28 cellular contexts compared by ENCODE assay signal in the genomic region with DNA sequence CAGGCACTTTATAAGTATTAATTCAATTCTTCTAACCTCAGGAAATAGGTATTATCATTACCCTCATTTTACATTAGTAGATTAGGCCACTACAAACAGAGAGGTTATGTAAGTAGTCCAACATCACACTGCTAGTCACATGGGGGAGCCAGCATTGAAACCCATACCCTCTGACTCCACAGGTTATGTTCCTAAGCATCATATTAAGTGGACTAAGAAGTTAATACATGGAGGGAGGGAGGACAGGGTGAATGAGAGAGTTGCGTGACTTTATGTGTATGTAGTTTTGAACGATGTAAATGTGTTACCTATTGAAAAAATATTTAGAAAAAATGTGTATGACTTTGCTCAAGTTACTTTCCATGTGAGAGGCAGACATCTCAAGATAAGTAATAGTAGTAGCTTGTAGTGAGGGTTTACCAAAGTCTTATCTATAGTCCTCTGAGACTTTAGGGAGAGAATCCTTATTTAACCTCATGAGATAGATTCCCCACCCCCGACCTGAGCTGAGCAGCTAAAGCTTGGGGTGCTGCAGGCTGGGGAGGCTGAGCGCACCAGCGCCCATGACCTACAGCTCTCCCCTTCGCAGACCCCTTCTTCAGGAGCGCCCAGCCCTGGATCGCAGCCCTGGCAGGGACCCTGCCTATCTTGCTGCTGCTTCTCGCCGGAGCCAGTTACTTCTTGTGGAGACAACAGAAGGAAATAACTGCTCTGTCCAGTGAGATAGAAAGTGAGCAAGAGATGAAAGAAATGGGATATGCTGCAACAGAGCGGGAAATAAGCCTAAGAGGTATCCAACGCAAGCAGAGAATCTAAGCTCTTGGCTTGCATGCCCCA. TPM values are rescaled to one million over a fixed set of nuclear protein-coding genes. Genes with fewer than 3 reads are reported as not detected.
A peak's percentile ranks its signal among the peaks of the same experiment; 100 is the strongest.
DNase-seq lines count a peak whose midpoint lies in the region; ATAC-seq, FAIRE-seq and TF ChIP-seq lines count a peak whose summit lies in the region.
"Had no signal": no experiment of that assay in that cellular context is flagged by ENCODE, and none has a peak within 500 bp of the region (broad histone marks: within the 10 kb centered on the region; RNA-seq: fewer than 3 reads in every experiment).

No MANE protein-coding gene starts in this region.

- H3K36me3 ChIP-seq in CD4-positive, CD25-positive, alpha-beta regulatory T cell (ENCODE audit: control insufficient read depth, insufficient read depth, low read length): peaks cover 69% of the 10 kb centered on the region
- H3K36me3 ChIP-seq in GM23338 (ENCODE audit: insufficient read depth): no peaks in the 10 kb centered on the region
- H3K36me3 ChIP-seq: HAP-1 had no signal

- H3K9me2 ChIP-seq in GM23338 (ENCODE audit: insufficient read depth): no peaks in the 10 kb centered on the region

- no peak overlapping the region for H3K4me2 ChIP-seq in GM23338
- H3K4me2 ChIP-seq: KMS-11 had no signal

- H3F3A ChIP-seq in GM23338 (replicated peaks; ENCODE audit: low read depth): no peaks in the 10 kb centered on the region

- H3K27me3 Mint-ChIP-seq in activated T-cell treated with anti-CD3 and anti-CD28 coated beads, Interleukin-2, amount 50 U/mL, for 24 hours: no peaks in the 10 kb centered on the region
- no peaks in the 10 kb centered on the region for H3K27me3 Mint-ChIP-seq in activated T-cell treated with anti-CD3 and anti-CD28 coated beads, Interleukin-2, amount 50 U/mL, for 4 hours (ENCODE audit: low read depth)
- no peaks in the 10 kb centered on the region for H3K27me3 Mint-ChIP-seq in CD4-positive, CD25-positive, alpha-beta regulatory T cell
- H3K27me3 Mint-ChIP-seq in GM23338 (ENCODE audit: insufficient read depth, low read depth, poor library complexity): peaks cover 3% of the 10 kb centered on the region
- no peaks in the 10 kb centered on the region for H3K27me3 Mint-ChIP-seq in activated CD8-positive, alpha-beta memory T cell treated with anti-CD3 and anti-CD28 coated beads, Interleukin-2, amount 10 ng/mL, durations not matched to agents 7 days and 5 days

- peaks cover 37% of the 10 kb centered on the region for H3K4me1 ChIP-seq in CD4-positive, CD25-positive, alpha-beta regulatory T cell (ENCODE audit: control insufficient read depth, insufficient read depth, low read length, poor library complexity, severe bottlenecking)
- H3K4me1 ChIP-seq in GM23338 (ENCODE audit: insufficient read depth): no peaks in the 10 kb centered on the region
- H3K4me1 ChIP-seq: HAP-1 had no signal

- no peaks in the 10 kb centered on the region for H3K27me3 ChIP-seq in CD4-positive, CD25-positive, alpha-beta regulatory T cell (ENCODE audit: control insufficient read depth, insufficient read depth, low read length)
- H3K27me3 ChIP-seq in GM23338 (ENCODE audit: insufficient read depth): no peaks in the 10 kb centered on the region

- H3K9me3 Mint-ChIP-seq in activated T-cell treated with anti-CD3 and anti-CD28 coated beads, Interleukin-2, amount 50 U/mL, for 24 hours: no peaks in the 10 kb centered on the region
- H3K9me3 Mint-ChIP-seq in activated T-cell treated with anti-CD3 and anti-CD28 coated beads, Interleukin-2, amount 50 U/mL, for 4 hours: no peaks in the 10 kb centered on the region
- no peaks in the 10 kb centered on the region for H3K9me3 Mint-ChIP-seq in CD4-positive, CD25-positive, alpha-beta regulatory T cell
- H3K9me3 Mint-ChIP-seq in GM23338: no peaks in the 10 kb centered on the region
- no peaks in the 10 kb centered on the region for H3K9me3 Mint-ChIP-seq in activated CD8-positive, alpha-beta memory T cell treated with anti-CD3 and anti-CD28 coated beads, Interleukin-2, amount 10 ng/mL, durations not matched to agents 7 days and 5 days (ENCODE audit: low read depth)
- H3K9me3 Mint-ChIP-seq: HFFc6 had no signal

- no peak overlapping the region for H3K4me3 Mint-ChIP-seq in activated T-cell treated with anti-CD3 and anti-CD28 coated beads, Interleukin-2, amount 50 U/mL, for 24 hours
- H3K4me3 Mint-ChIP-seq in activated T-cell treated with anti-CD3 and anti-CD28 coated beads, Interleukin-2, amount 50 U/mL, for 4 hours: no peak overlapping the region
- H3K4me3 Mint-ChIP-seq in CD4-positive, CD25-positive, alpha-beta regulatory T cell: no peak overlapping the region
- H3K4me3 Mint-ChIP-seq in GM23338: no peak overlapping the region
- no peak overlapping the region for H3K4me3 Mint-ChIP-seq in activated CD8-positive, alpha-beta memory T cell treated with anti-CD3 and anti-CD28 coated beads, Interleukin-2, amount 10 ng/mL, durations not matched to agents 7 days and 5 days
- H3K4me3 Mint-ChIP-seq: HFFc6 had no signal

- H3K4me1 Mint-ChIP-seq in activated T-cell treated with anti-CD3 and anti-CD28 coated beads, Interleukin-2, amount 50 U/mL, for 24 hours (ENCODE audit: low read depth): peaks cover 59% of the 10 kb centered on the region
- H3K4me1 Mint-ChIP-seq in activated T-cell treated with anti-CD3 and anti-CD28 coated beads, Interleukin-2, amount 50 U/mL, for 4 hours (ENCODE audit: low read depth): peaks cover 55% of the 10 kb centered on the region
- peaks cover 20 to 84% (median 66%) of the 10 kb centered on the region in 4 donors for H3K4me1 Mint-ChIP-seq in CD4-positive, CD25-positive, alpha-beta regulatory T cell
- H3K4me1 Mint-ChIP-seq in GM23338: peaks cover 9% of the 10 kb centered on the region
- H3K4me1 Mint-ChIP-seq in activated CD8-positive, alpha-beta memory T cell treated with anti-CD3 and anti-CD28 coated beads, Interleukin-2, amount 10 ng/mL, durations not matched to agents 7 days and 5 days: peaks cover 24% of the 10 kb centered on the region

- no peaks in the 10 kb centered on the region for H3K79me2 ChIP-seq in GM23338 (replicated peaks; ENCODE audit: insufficient read depth)

- H3K36me3 Mint-ChIP-seq in activated T-cell treated with anti-CD3 and anti-CD28 coated beads, Interleukin-2, amount 50 U/mL, for 24 hours (ENCODE audit: low read depth): peaks cover 85% of the 10 kb centered on the region
- H3K36me3 Mint-ChIP-seq in activated T-cell treated with anti-CD3 and anti-CD28 coated beads, Interleukin-2, amount 50 U/mL, for 4 hours (ENCODE audit: insufficient read depth): peaks cover 52% of the 10 kb centered on the region
- peaks cover 70% of the 10 kb centered on the region for H3K36me3 Mint-ChIP-seq in CD4-positive, CD25-positive, alpha-beta regulatory T cell
- no peaks in the 10 kb centered on the region; the same call in 2 of the 3 replicates for H3K36me3 Mint-ChIP-seq in GM23338 (ENCODE audit: low read depth)
- peaks cover 43% of the 10 kb centered on the region for H3K36me3 Mint-ChIP-seq in activated CD8-positive, alpha-beta memory T cell treated with anti-CD3 and anti-CD28 coated beads, Interleukin-2, amount 10 ng/mL, durations not matched to agents 7 days and 5 days

- H4K20me1 ChIP-seq in GM23338 (replicated peaks; ENCODE audit: insufficient read depth): no peaks in the 10 kb centered on the region

- H3K9me3 ChIP-seq in CD4-positive, CD25-positive, alpha-beta regulatory T cell (ENCODE audit: control insufficient read depth in 2 of 2, low read length in 2 of 2): no peaks in the 10 kb centered on the region
- H3K9me3 ChIP-seq: HAP-1 had no signal

- peak overlapping the region; percentile 86 for H3K27ac Mint-ChIP-seq in activated T-cell treated with anti-CD3 and anti-CD28 coated beads, Interleukin-2, amount 50 U/mL, for 24 hours
- peak overlapping the region; percentile 14 to 87 (median 46) for H3K27ac Mint-ChIP-seq in CD4-positive, CD25-positive, alpha-beta regulatory T cell
- H3K27ac Mint-ChIP-seq in GM23338: no peak overlapping the region
- no peak overlapping the region for H3K27ac Mint-ChIP-seq in activated CD8-positive, alpha-beta memory T cell treated with anti-CD3 and anti-CD28 coated beads, Interleukin-2, amount 10 ng/mL, durations not matched to agents 7 days and 5 days
- H3K27ac Mint-ChIP-seq: HFFc6 had no signal

- no peak for DNase-seq in activated T-cell treated with anti-CD3 and anti-CD28 coated beads, Interleukin-2, amount 50 U/mL, for 24 hours
- no peak for DNase-seq in activated T-cell treated with anti-CD3 and anti-CD28 coated beads, Interleukin-2, amount 50 U/mL, for 4 hours
- DNase-seq in CD4-positive, CD25-positive, alpha-beta regulatory T cell: no peak
- DNase-seq in GM23338 (ENCODE audit: low spot score) (no peak), NCI-H1930 (lab: John Stamatoyannopoulos, UW) (no peak), HTR-8/SVneo (ENCODE audit: insufficient read length, low spot score) (no peak)
- no peak for DNase-seq in activated CD8-positive, alpha-beta memory T cell treated with anti-CD3 and anti-CD28 coated beads, Interleukin-2, amount 10 ng/mL, durations not matched to agents 7 days and 5 days
- DNase-seq: 8988T, ACHN, DMS 273 treated with DMSO at 0.1 percent for 48 hours, DMS79 treated with DMSO at 0.1 percent for 48 hours, GF-D8, GOT3, HFFc6, IMR-90, MM.1S, NCI-H1417, NCI-H1694, NCI-H2081, NCI-H226, NCI-H510A, NCI-H69, SHP77 had no signal

- no peak overlapping the region for H2AFZ ChIP-seq in GM23338

- CTCF ChIA-PET in activated CD8-positive, alpha-beta memory T cell treated with anti-CD3 and anti-CD28 coated beads, Interleukin-2, amount 10 ng/mL, durations not matched to agents 7 days and 5 days (lab: Charles Lee): no interaction called here

- FAIRE-seq in HTR-8/SVneo (lab: Jason Lieb, UNC): no peak
- FAIRE-seq: GM12891 had no signal

- ATAC-seq in activated T-cell treated with anti-CD3 and anti-CD28 coated beads, Interleukin-2, amount 50 U/mL, for 4 hours: no peak
- no peak for ATAC-seq in CD4-positive, CD25-positive, alpha-beta regulatory T cell (ENCODE audit: low read depth in 2 of 2)
- ATAC-seq in GM23338: peak; percentile 49; the same call in 2 of the 3 replicates
- peak; percentile 20 for ATAC-seq in esophagus mucosa
- no peak for ATAC-seq in activated CD8-positive, alpha-beta memory T cell treated with anti-CD3 and anti-CD28 coated beads, Interleukin-2, amount 10 ng/mL, durations not matched to agents 7 days and 5 days

- H3K4me3 ChIP-seq in CD4-positive, CD25-positive, alpha-beta regulatory T cell (ENCODE audit: low read depth, low read length): no peak overlapping the region
- no peak overlapping the region for H3K4me3 ChIP-seq in GM23338
- H3K4me3 ChIP-seq: HAP-1 had no signal

- peak overlapping the region; percentile 48 for H3K27ac ChIP-seq in CD4-positive, CD25-positive, alpha-beta regulatory T cell (ENCODE audit: insufficient read depth, low read length, poor library complexity, severe bottlenecking)
- H3K27ac ChIP-seq in GM23338 (ENCODE audit: low read depth): no peak overlapping the region
- H3K27ac ChIP-seq: KMS-11, RWPE1 had no signal

- no peak for TF ChIP-seq CTCF in GM23338 (conservative IDR thresholded peaks at IDR 0.05; ENCODE audit: low read depth in 2 of 2)

RNA-seq across cellular contexts. Expression of a gene that starts 7.5 kb away (rescaled TPM):
- 10 to 100 TPM; 24.9 to 41.2 (median 31.0) TPM for total RNA-seq in activated T-cell treated with anti-CD3 and anti-CD28 coated beads, Interleukin-2, amount 50 U/mL, for 4 hours
- 135 TPM for total RNA-seq in CD4-positive, CD25-positive, alpha-beta regulatory T cell
- 100 to 1,000 TPM; 135 to 224 (median 140) TPM for polyA plus RNA-seq in CD4-positive, CD25-positive, alpha-beta regulatory T cell
- 2.8 and 10.4 TPM in 2 replicates for total RNA-seq in GM23338 (2014; rRNA removed; shearing (Covaris generic))
- 3.4 and 4.3 TPM in 2 replicates for polyA plus RNA-seq in GM23338 (2016; fragmentation: Nextera tagmentation; extraction: Ambion mirVana)
- total RNA-seq in esophagus mucosa: 2.7 TPM
- total RNA-seq in activated CD8-positive, alpha-beta memory T cell treated with anti-CD3 and anti-CD28 coated beads, Interleukin-2, amount 10 ng/mL, durations not matched to agents 7 days and 5 days: 10 to 100 TPM; 57.4 to 60.1 TPM

RNA-seq across cellular contexts. Expression of a gene that starts 10.4 kb away (rescaled TPM):
- total RNA-seq in activated T-cell treated with anti-CD3 and anti-CD28 coated beads, Interleukin-2, amount 50 U/mL, for 4 hours: 10 to 100 TPM in 1 of 3 donors, 1 to 10 TPM in 2; 9.0 to 10.3 (median 9.0) TPM
- total RNA-seq in CD4-positive, CD25-positive, alpha-beta regulatory T cell: 62.3 TPM
- polyA plus RNA-seq in CD4-positive, CD25-positive, alpha-beta regulatory T cell: 1 to 10 TPM; 4.5 to 9.5 (median 6.8) TPM
- total RNA-seq in GM23338 (2014; rRNA removed; shearing (Covaris generic)): 7.2 and 16.7 TPM in 2 replicates
- 5.9 and 7.3 TPM in 2 replicates for polyA plus RNA-seq in GM23338 (2016; fragmentation: Nextera tagmentation; extraction: Ambion mirVana)
- total RNA-seq in esophagus mucosa: 2.4 TPM
- 10 to 100 TPM; 24.8 to 26.7 TPM for total RNA-seq in activated CD8-positive, alpha-beta memory T cell treated with anti-CD3 and anti-CD28 coated beads, Interleukin-2, amount 10 ng/mL, durations not matched to agents 7 days and 5 days

RNA-seq across cellular contexts. Expression of a gene that starts 29.5 kb away (rescaled TPM):
- total RNA-seq in activated T-cell treated with anti-CD3 and anti-CD28 coated beads, Interleukin-2, amount 50 U/mL, for 4 hours: 10 to 100 TPM in 2 of 3 donors, 1 to 10 TPM in 1; 9.1 to 11.9 (median 10.8) TPM
- 279 TPM for total RNA-seq in CD4-positive, CD25-positive, alpha-beta regulatory T cell
- polyA plus RNA-seq in CD4-positive, CD25-positive, alpha-beta regulatory T cell: 10 to 100 TPM; 67.4 to 100.0 (median 71.2) TPM
- total RNA-seq in GM23338 (2014; rRNA removed; shearing (Covaris generic)): 4.0 and 4.3 TPM in 2 replicates
- 1.7 and 2.4 TPM in 2 replicates for polyA plus RNA-seq in GM23338 (2016; fragmentation: Nextera tagmentation; extraction: Ambion mirVana)
- 6.2 TPM for total RNA-seq in esophagus mucosa
- total RNA-seq in activated CD8-positive, alpha-beta memory T cell treated with anti-CD3 and anti-CD28 coated beads, Interleukin-2, amount 10 ng/mL, durations not matched to agents 7 days and 5 days: 10 to 100 TPM; 47.6 to 64.7 TPM

Comparison
In these comparisons a context has a peak if more than half of its experiments do, and no peak if none do; other contexts are left out.
1. H3K27ac Mint-ChIP-seq: peak in activated T-cell treated with anti-CD3 and anti-CD28 coated beads, Interleukin-2, amount 50 U/mL, for 24 hours (single experiment) and CD4-positive, CD25-positive, alpha-beta regulatory T cell (3 of 3); none in GM23338 (single experiment) and activated CD8-positive, alpha-beta memory T cell treated with anti-CD3 and anti-CD28 coated beads, Interleukin-2, amount 10 ng/mL, durations not matched to agents 7 days and 5 days (single experiment).
2. ATAC-seq: peak in GM23338 (single experiment) and esophagus mucosa (single experiment); none in activated T-cell treated with anti-CD3 and anti-CD28 coated beads, Interleukin-2, amount 50 U/mL, for 4 hours (0 of 2), CD4-positive, CD25-positive, alpha-beta regulatory T cell (0 of 2) and activated CD8-positive, alpha-beta memory T cell treated with anti-CD3 and anti-CD28 coated beads, Interleukin-2, amount 10 ng/mL, durations not matched to agents 7 days and 5 days (single experiment).